In genomic region chr1:211684791-211685190, GRCh38 we compare ENCODE assay signal across 13 cellular contexts. TPM values are rescaled to one million over a fixed set of nuclear protein-coding genes. Genes with fewer than 3 reads are reported as not detected.
DNase-seq lines count a peak whose midpoint lies in the region; TF ChIP-seq lines count a peak whose summit lies in the region.
"Had no signal": no experiment of that assay in that cellular context is flagged by ENCODE, and none has a peak within 500 bp of the region (broad histone marks: within the 10 kb centered on the region; RNA-seq: fewer than 3 reads in every experiment).

No MANE protein-coding gene starts in this region.

- TF ChIP-seq POLR2A in esophagus squamous epithelium (IDR thresholded peaks at IDR 0.05), result no peak

- intact Hi-C loops in esophagus squamous epithelium (cut with DNase I), result no loop called here

- CTCF ChIA-PET in AG04450 (lab: Charles Lee), result interaction anchor here (1.7 to 10.8 kb wide), 3 partner anchors 13 to 386 kb away, joined by 6 to 304 read pairs (median 37); partner anchors contain the start of genes DTL and INTS7

- POLR2A ChIA-PET in AG04450 (lab: Yijun Ruan, JAX), result interaction anchor here (0.7 to 1.2 kb wide), 2 partner anchors 350 to 601 kb away, joined by 5 read pairs; partner anchors contain the start of genes DTL and INTS7

- 79 to 83% methylated on average over 2 to 3 of the region's 3 CpGs for WGBS in esophagus squamous epithelium, 2 donors

- DNase-seq in AG04450 (ENCODE audit: low read depth, low spot score), result peak; percentile 10
- peak; percentile 19 for DNase-seq in HCEC 1CT
- DNase-seq in choroid plexus epithelial cell (ENCODE audit: low read depth), result peak; percentile 60
- DNase-seq in foreskin fibroblast, result peak; percentile 32 to 38
- DNase-seq in esophagus squamous epithelium (lab: John Stamatoyannopoulos, UW), result no peak
- DNase-seq in NK-92 (lab: John Stamatoyannopoulos, UW; ENCODE audit: unreplicated experiment), result no peak
- DNase-seq in NCI-H1694 treated with DMSO at 0.1 percent for 48 hours (lab: John Stamatoyannopoulos, UW), result no peak
- DNase-seq: CD8-positive, alpha-beta T cell; EL; HFFc6; NCI-H2081; NCI-H2227 treated with DMSO at 0.1 percent for 48 hours; NCI-H526 treated with DMSO at 0.1 percent for 48 hours had no signal

- H3K27ac ChIP-seq in AG04450 (ENCODE audit: low read depth, low read length), result no peak overlapping the region
- no peak overlapping the region for H3K27ac ChIP-seq in esophagus squamous epithelium

- TF ChIP-seq CTCF in AG04450 (IDR thresholded peaks at IDR 0.05; ENCODE audit: low read depth, low read length) (no peak), choroid plexus epithelial cell (conservative IDR thresholded peaks at IDR 0.05; ENCODE audit: low read depth, low read length) (no peak), foreskin fibroblast (IDR thresholded peaks at IDR 0.05; ENCODE audit: low read depth, low read length) (no peak), esophagus squamous epithelium (IDR thresholded peaks at IDR 0.05) (no peak)

- H3K27me3 ChIP-seq in AG04450 (ENCODE audit: control insufficient read depth, insufficient read depth, low read length) (peaks cover 6% of the 10 kb centered on the region), esophagus squamous epithelium (no peaks in the 10 kb centered on the region)

- H3K36me3 ChIP-seq in esophagus squamous epithelium, result no peaks in the 10 kb centered on the region

- H3K9me3 ChIP-seq in AG04450 (ENCODE audit: control insufficient read depth, insufficient read depth, low read length) (no peaks in the 10 kb centered on the region; the same call in 1 of the 2 replicates), esophagus squamous epithelium (no peaks in the 10 kb centered on the region)

- H3K4me3 ChIP-seq in AG04450 (ENCODE audit: low read depth, low read length), result no peak overlapping the region
- no peak overlapping the region for H3K4me3 ChIP-seq in choroid plexus epithelial cell (ENCODE audit: low read depth, low read length)
- H3K4me3 ChIP-seq in foreskin fibroblast (ENCODE audit: low read depth in 1 of 2, low read length in 2 of 2), result no peak overlapping the region
- no peak overlapping the region for H3K4me3 ChIP-seq in esophagus squamous epithelium

- peaks cover 0 to 6% (median 0%) of the 10 kb centered on the region in 3 donors for H3K4me1 ChIP-seq in esophagus squamous epithelium

RNA-seq across cellular contexts. Expression of gene NEK2, which starts 9.4 kb away (rescaled TPM):
- 5.4 and 8.8 TPM in 2 replicates for polyA plus RNA-seq in AG04450 (2011; rRNA removed)
- polyA minus RNA-seq in AG04450 (2011; rRNA and poly(A)+ RNA removed), result 3.8 and 8.8 TPM in 2 replicates
- total RNA-seq in esophagus squamous epithelium, result 10 to 100 TPM in 1 of 4 donors, 1 to 10 TPM in 3; 2.4 to 11.8 (median 6.5) TPM

Comparison
In these comparisons a context has a peak if more than half of its experiments do, and no peak if none do; other contexts are left out.
1. DNase-seq: peak in AG04450 (single experiment), HCEC 1CT (single experiment), choroid plexus epithelial cell (single experiment) and foreskin fibroblast (2 of 2); none in esophagus squamous epithelium (single experiment), NK-92 (single experiment) and NCI-H1694 treated with DMSO at 0.1 percent for 48 hours (single experiment).